In genomic region chr10:45726703-45727420, GRCh38 we compare ENCODE assay signal across 8 cellular contexts. TPM values are rescaled to one million over a fixed set of nuclear protein-coding genes. Genes with fewer than 3 reads are reported as not detected.
DNase-seq lines count a peak whose midpoint lies in the region; ATAC-seq and TF ChIP-seq lines count a peak whose summit lies in the region.
"Not testable (repeated sequence)": the region's sequence is repeated elsewhere in the genome, so short reads cannot be mapped to it uniquely, and the experiment has no call there.

TSS of gene WASHC2C (plus strand) at chr10:45727266. CDS start at chr10:45727318, 52 bp downstream.

- H3K4me3 Mint-ChIP-seq in glutamatergic neuron (ENCODE audit: unreplicated experiment) = peak within 1 kb of the TSS; percentile 82

- ATAC-seq in HG02642 (IDR thresholded peaks at IDR 0.05; ENCODE audit: poor library complexity, unreplicated experiment) = peak; percentile 95
- peak; percentile 90 for ATAC-seq in omental fat pad (ENCODE audit: low FRiP score)

- not testable (repeated sequence) for H3K4me1 ChIP-seq in suprapubic skin

- 0% methylated on average over 10 of the region's 49 CpGs for WGBS in suprapubic skin

- TF ChIP-seq EP300 in suprapubic skin (IDR thresholded peaks at IDR 0.05) = not testable (repeated sequence)

- H3K4me1 Mint-ChIP-seq in glutamatergic neuron (ENCODE audit: low read depth, unreplicated experiment) = not testable (repeated sequence)

- H3K9me3 ChIP-seq in suprapubic skin = not testable (repeated sequence)

- peak; percentile 79 for DNase-seq in GM12865 (ENCODE audit: low read depth)
- peak; percentile 51 for DNase-seq in NCI-H1105 (lab: John Stamatoyannopoulos, UW)
- DNase-seq in T follicular helper cell (ENCODE audit: low read depth) = peak; percentile 99
- peak; percentile 95 for DNase-seq in activated naive CD8-positive, alpha-beta T cell treated with anti-CD3 and anti-CD28 coated beads, Interleukin-2, amount 50 U/mL, for 16 hours (ENCODE audit: low read depth, low spot score)
- DNase-seq in glutamatergic neuron = peak; percentile 99
- peak; percentile 93 for DNase-seq in omental fat pad (ENCODE audit: low spot score)
- peak; percentile 95 to 98 for DNase-seq in suprapubic skin (ENCODE audit: low spot score in 2 of 2)

- H3K27me3 Mint-ChIP-seq in glutamatergic neuron (ENCODE audit: unreplicated experiment) = not testable (repeated sequence)

- TF ChIP-seq POLR2A in suprapubic skin (IDR thresholded peaks at IDR 0.05) = peak in 1 of 2 donors; percentile 47

- peak within 1 kb of the TSS; percentile 68 for H3K27ac Mint-ChIP-seq in glutamatergic neuron (ENCODE audit: unreplicated experiment)

- not testable (repeated sequence) for H3K27me3 ChIP-seq in suprapubic skin

- peak within 1 kb of the TSS; percentile 83 for H3K27ac ChIP-seq in suprapubic skin

- H3K9me3 Mint-ChIP-seq in glutamatergic neuron (ENCODE audit: unreplicated experiment) = not testable (repeated sequence)

- peak within 1 kb of the TSS; percentile 66 for H3K4me3 ChIP-seq in GM12865 (ENCODE audit: low read depth, low read length)
- peak within 1 kb of the TSS; percentile 75 for H3K4me3 ChIP-seq in suprapubic skin

- TF ChIP-seq CTCF in GM12865 (IDR thresholded peaks at IDR 0.05; ENCODE audit: insufficient read depth, low read depth, low read length, missing control alignments); glutamatergic neuron (IDR thresholded peaks at IDR 0.05; ENCODE audit: partially characterized antibody, unreplicated experiment); suprapubic skin (IDR thresholded peaks at IDR 0.05): not testable (repeated sequence)
- peak in 1 of 3 donors; percentile 6 for TF ChIP-seq CTCF in omental fat pad (IDR thresholded peaks at IDR 0.05)

- not testable (repeated sequence) for H3K36me3 ChIP-seq in suprapubic skin

- H3K36me3 Mint-ChIP-seq in glutamatergic neuron (ENCODE audit: unreplicated experiment) = not testable (repeated sequence)

RNA-seq across cellular contexts. Expression of gene WASHC2C, which starts in this region (rescaled TPM):
- 86.6 TPM for total RNA-seq in glutamatergic neuron (ENCODE audit: unreplicated experiment)
- 10 to 100 TPM; 24.1 to 46.8 (median 31.0) TPM for total RNA-seq in omental fat pad
- total RNA-seq in suprapubic skin = 10 to 100 TPM; 25.2 to 55.5 (median 31.9) TPM

Comparison
In these comparisons a context has a peak if more than half of its experiments do, and no peak if none do; other contexts are left out.
1. Peak in every context shown above with its lines: DNase-seq, ATAC-seq, H3K4me3 ChIP-seq and H3K27ac ChIP-seq.